1 cellular context compared by ENCODE assay signal in genomic region chr19:44823373-44823698, GRCh38.
TF ChIP-seq lines count a peak whose summit lies in the region.

No MANE protein-coding gene starts in this region.

TF ChIP-seq in HepG2, 621 proteins besides CTCF, POLR2A, EP300 and RAD21:
- no peak for TF ChIP-seq ZNF782 (CRISPR knock-in tag; IDR thresholded peaks at IDR 0.05; ENCODE audit: borderline replicate concordance)
- 0 out of 2 replicates have a peak, but pooled peaks have one; percentile 3 for TF ChIP-seq FOXK1 (CRISPR knock-in tag; IDR thresholded peaks at IDR 0.05; ENCODE audit: borderline replicate concordance, low read depth)
- TF ChIP-seq SAP130 (CRISPR knock-in tag; IDR thresholded peaks at IDR 0.05; ENCODE audit: low read depth), result peak; percentile 6; the same call in 1 of the 2 replicates
- TF ChIP-seq, protein P1, sequence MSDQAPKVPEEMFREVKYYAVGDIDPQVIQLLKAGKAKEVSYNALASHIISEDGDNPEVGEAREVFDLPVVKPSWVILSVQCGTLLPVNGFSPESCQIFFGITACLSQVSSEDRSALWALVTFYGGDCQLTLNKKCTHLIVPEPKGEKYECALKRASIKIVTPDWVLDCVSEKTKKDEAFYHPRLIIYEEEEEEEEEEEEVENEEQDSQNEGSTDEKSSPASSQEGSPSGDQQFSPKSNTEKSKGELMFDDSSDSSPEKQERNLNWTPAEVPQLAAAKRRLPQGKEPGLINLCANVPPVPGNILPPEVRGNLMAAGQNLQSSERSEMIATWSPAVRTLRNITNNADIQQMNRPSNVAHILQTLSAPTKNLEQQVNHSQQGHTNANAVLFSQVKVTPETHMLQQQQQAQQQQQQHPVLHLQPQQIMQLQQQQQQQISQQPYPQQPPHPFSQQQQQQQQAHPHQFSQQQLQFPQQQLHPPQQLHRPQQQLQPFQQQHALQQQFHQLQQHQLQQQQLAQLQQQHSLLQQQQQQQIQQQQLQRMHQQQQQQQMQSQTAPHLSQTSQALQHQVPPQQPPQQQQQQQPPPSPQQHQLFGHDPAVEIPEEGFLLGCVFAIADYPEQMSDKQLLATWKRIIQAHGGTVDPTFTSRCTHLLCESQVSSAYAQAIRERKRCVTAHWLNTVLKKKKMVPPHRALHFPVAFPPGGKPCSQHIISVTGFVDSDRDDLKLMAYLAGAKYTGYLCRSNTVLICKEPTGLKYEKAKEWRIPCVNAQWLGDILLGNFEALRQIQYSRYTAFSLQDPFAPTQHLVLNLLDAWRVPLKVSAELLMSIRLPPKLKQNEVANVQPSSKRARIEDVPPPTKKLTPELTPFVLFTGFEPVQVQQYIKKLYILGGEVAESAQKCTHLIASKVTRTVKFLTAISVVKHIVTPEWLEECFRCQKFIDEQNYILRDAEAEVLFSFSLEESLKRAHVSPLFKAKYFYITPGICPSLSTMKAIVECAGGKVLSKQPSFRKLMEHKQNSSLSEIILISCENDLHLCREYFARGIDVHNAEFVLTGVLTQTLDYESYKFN (CRISPR knock-in tag; conservative IDR thresholded peaks at IDR 0.05), result 0 out of 2 replicates have a peak, but pooled peaks have one; percentile 1
- TF ChIP-seq ZNF503 (CRISPR knock-in tag; IDR thresholded peaks at IDR 0.05), result no peak
- peak; percentile 28; the same call in 1 of the 2 replicates for TF ChIP-seq ZNF605 (CRISPR knock-in tag; IDR thresholded peaks at IDR 0.05)
- TF ChIP-seq NR2F6 (IDR thresholded peaks at IDR 0.05), result no peak
- 0 out of 2 replicates have a peak, but pooled peaks have one; percentile 5 for TF ChIP-seq NR2F6 (CRISPR knock-in tag; IDR thresholded peaks at IDR 0.05)
- TF ChIP-seq SALL1 (CRISPR knock-in tag; IDR thresholded peaks at IDR 0.05), result peak; percentile 57; the same call in 1 of the 2 replicates
- TF ChIP-seq, protein P2, sequence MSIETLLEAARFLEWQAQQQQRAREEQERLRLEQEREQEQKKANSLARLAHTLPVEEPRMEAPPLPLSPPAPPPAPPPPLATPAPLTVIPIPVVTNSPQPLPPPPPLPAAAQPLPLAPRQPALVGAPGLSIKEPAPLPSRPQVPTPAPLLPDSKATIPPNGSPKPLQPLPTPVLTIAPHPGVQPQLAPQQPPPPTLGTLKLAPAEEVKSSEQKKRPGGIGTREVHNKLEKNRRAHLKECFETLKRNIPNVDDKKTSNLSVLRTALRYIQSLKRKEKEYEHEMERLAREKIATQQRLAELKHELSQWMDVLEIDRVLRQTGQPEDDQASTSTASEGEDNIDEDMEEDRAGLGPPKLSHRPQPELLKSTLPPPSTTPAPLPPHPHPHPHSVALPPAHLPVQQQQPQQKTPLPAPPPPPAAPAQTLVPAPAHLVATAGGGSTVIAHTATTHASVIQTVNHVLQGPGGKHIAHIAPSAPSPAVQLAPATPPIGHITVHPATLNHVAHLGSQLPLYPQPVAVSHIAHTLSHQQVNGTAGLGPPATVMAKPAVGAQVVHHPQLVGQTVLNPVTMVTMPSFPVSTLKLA (IDR thresholded peaks at IDR 0.05), result no peak
- TF ChIP-seq ZNF292 (CRISPR knock-in tag; IDR thresholded peaks at IDR 0.05; ENCODE audit: borderline replicate concordance, low read depth), result 0 out of 2 replicates have a peak, but pooled peaks have one; percentile 13
- no peak for TF ChIP-seq SMARCE1 (IDR thresholded peaks at IDR 0.05; ENCODE audit: borderline replicate concordance)
- 0 out of 2 replicates have a peak, but pooled peaks have one; percentile 23 for TF ChIP-seq GATAD2A (CRISPR knock-in tag; IDR thresholded peaks at IDR 0.05)
